In the genomic region with DNA sequence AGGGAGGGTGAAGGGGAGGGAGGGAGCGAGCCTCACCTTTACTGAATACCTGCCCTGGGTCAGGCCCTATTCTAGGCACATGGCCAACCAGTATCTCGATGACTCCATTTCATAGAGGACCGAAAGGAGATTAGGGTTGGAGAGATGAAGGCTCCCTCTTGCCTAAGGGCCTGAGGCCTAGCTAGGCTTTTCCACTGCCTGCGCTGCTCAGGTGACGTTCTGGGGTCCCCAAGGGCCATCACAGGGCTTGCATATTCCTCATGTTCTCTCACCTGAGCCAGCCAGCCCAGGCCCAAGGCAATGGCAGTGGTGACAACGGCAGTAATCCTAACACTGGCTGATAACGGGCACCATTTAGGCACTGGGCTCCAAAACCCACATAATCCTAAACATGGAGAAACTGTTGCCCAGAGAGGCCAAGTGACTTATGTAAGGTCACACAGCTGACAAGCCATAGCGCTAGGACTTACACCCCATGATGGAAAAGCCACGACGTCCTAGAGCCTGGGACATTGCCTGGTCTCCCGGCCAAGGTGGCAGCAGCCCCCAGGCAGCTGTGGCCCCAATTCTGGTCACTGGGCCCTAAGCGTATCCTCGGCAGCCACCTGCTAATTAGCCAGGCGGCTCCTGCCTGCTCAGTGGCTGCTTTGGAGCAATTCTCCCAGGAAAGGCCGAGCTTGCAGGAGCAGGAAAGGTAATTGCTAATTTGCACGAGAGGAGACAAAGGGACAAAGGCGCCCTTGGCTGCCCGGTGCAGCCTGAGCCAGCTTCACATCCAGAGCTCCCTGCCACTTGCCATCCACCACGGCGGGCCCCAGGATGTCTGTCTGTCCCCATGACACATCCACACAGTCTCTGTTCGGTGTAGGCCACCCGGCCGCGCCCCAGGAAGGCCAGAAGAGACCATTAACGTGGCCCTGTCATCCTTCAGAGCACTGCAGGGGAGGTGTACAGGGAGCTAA, we compare ENCODE assay signal across 16 cellular contexts. TPM values are rescaled to one million over a fixed set of nuclear protein-coding genes. Genes with fewer than 3 reads are reported as not detected.
DNase-seq lines count a peak whose midpoint lies in the region; ATAC-seq and TF ChIP-seq lines count a peak whose summit lies in the region.
"Had no signal": no experiment of that assay in that cellular context is flagged by ENCODE, and none has a peak within 500 bp of the region (broad histone marks: within the 10 kb centered on the region; RNA-seq: fewer than 3 reads in every experiment).

No MANE protein-coding gene starts in this region.

- H3K4me3 Mint-ChIP-seq in stimulated activated naive CD8-positive, alpha-beta T cell treated with anti-CD3 and anti-CD28 coated beads, Interleukin-15, amount 100 ng/mL, for 72 hours, result no peak overlapping the region
- no peak overlapping the region for H3K4me3 Mint-ChIP-seq in chondrocyte (ENCODE audit: unreplicated experiment)
- H3K4me3 Mint-ChIP-seq: activated CD4-positive, alpha-beta T cell treated with anti-CD3 and anti-CD28 coated beads, Interleukin-2, amount 10 ng/mL, durations not matched to agents 24 days and 14 days; IgD-negative memory B cell had no signal

- H3K27me3 ChIP-seq in dorsolateral prefrontal cortex, result no peaks in the 10 kb centered on the region
- H3K27me3 ChIP-seq: BLaER1 had no signal

- no peaks in the 10 kb centered on the region for H3K27me3 Mint-ChIP-seq in stimulated activated naive CD8-positive, alpha-beta T cell treated with anti-CD3 and anti-CD28 coated beads, Interleukin-15, amount 100 ng/mL, for 72 hours
- H3K27me3 Mint-ChIP-seq in chondrocyte (ENCODE audit: low read depth), result no peaks in the 10 kb centered on the region
- H3K27me3 Mint-ChIP-seq: activated CD4-positive, alpha-beta T cell treated with anti-CD3 and anti-CD28 coated beads, Interleukin-2, amount 10 ng/mL, durations not matched to agents 24 days and 14 days; IgD-negative memory B cell had no signal

- peaks cover 56% of the 10 kb centered on the region for H3K4me1 Mint-ChIP-seq in stimulated activated naive CD8-positive, alpha-beta T cell treated with anti-CD3 and anti-CD28 coated beads, Interleukin-15, amount 100 ng/mL, for 72 hours
- H3K4me1 Mint-ChIP-seq in chondrocyte (ENCODE audit: low read depth), result peaks cover 39% of the 10 kb centered on the region

- H3K4me3 ChIP-seq in dorsolateral prefrontal cortex, result no peak overlapping the region
- H3K4me3 ChIP-seq: BLaER1, HAP-1, thoracic aorta had no signal

- peak overlapping the region in 38 of 59 donors; percentile 0 to 79 (median 55) for H3K27ac ChIP-seq in dorsolateral prefrontal cortex
- H3K27ac ChIP-seq: BLaER1, thoracic aorta had no signal

- intact Hi-C loops in dorsolateral prefrontal cortex (cut with DNase I), result no loop called here

- peak; percentile 9 for ATAC-seq in stimulated activated naive CD8-positive, alpha-beta T cell treated with anti-CD3 and anti-CD28 coated beads, Interleukin-15, amount 100 ng/mL, for 72 hours
- no peak for ATAC-seq in HG03520 (IDR thresholded peaks at IDR 0.05; ENCODE audit: unreplicated experiment)
- ATAC-seq in HG02885 (IDR thresholded peaks at IDR 0.05; ENCODE audit: poor library complexity, unreplicated experiment), result no peak

- H3K9me3 Mint-ChIP-seq in stimulated activated naive CD8-positive, alpha-beta T cell treated with anti-CD3 and anti-CD28 coated beads, Interleukin-15, amount 100 ng/mL, for 72 hours, result no peaks in the 10 kb centered on the region
- H3K9me3 Mint-ChIP-seq in chondrocyte (ENCODE audit: low read depth), result no peaks in the 10 kb centered on the region
- H3K9me3 Mint-ChIP-seq: activated CD4-positive, alpha-beta T cell treated with anti-CD3 and anti-CD28 coated beads, Interleukin-2, amount 10 ng/mL, durations not matched to agents 24 days and 14 days; IgD-negative memory B cell had no signal

- H3K36me3 Mint-ChIP-seq in chondrocyte (ENCODE audit: low read depth), result no peaks in the 10 kb centered on the region
- H3K36me3 Mint-ChIP-seq: IgD-negative memory B cell had no signal

- peak; percentile 59 for DNase-seq in NCI-H345 (lab: John Stamatoyannopoulos, UW)
- no peak for DNase-seq in NCI-H345 treated with DMSO at 0.1 percent for 48 hours (lab: John Stamatoyannopoulos, UW; ENCODE audit: unreplicated experiment)
- DNase-seq in NCI-H2081 treated with DMSO at 0.1 percent for 48 hours (lab: John Stamatoyannopoulos, UW), result peak; percentile 42
- no peak for DNase-seq in dorsolateral prefrontal cortex
- no peak for DNase-seq in stimulated activated naive CD8-positive, alpha-beta T cell treated with anti-CD3 and anti-CD28 coated beads, Interleukin-15, amount 100 ng/mL, for 72 hours
- no peak for DNase-seq in chondrocyte (ENCODE audit: low spot score)
- DNase-seq: activated CD4-positive, alpha-beta T cell treated with anti-CD3 and anti-CD28 coated beads, Interleukin-2, amount 10 ng/mL, durations not matched to agents 24 days and 14 days; cerebellar nuclear complex; effector memory CD4-positive, alpha-beta T cell; RPMI8226 had no signal

- H3K27ac Mint-ChIP-seq in stimulated activated naive CD8-positive, alpha-beta T cell treated with anti-CD3 and anti-CD28 coated beads, Interleukin-15, amount 100 ng/mL, for 72 hours, result peak overlapping the region in 1 of 2 donors; percentile 15
- H3K27ac Mint-ChIP-seq in chondrocyte (ENCODE audit: unreplicated experiment), result no peak overlapping the region
- H3K27ac Mint-ChIP-seq: activated CD4-positive, alpha-beta T cell treated with anti-CD3 and anti-CD28 coated beads, Interleukin-2, amount 10 ng/mL, durations not matched to agents 24 days and 14 days had no signal

- TF ChIP-seq CTCF in dorsolateral prefrontal cortex (IDR thresholded peaks at IDR 0.05 in 54 of 56, conservative IDR thresholded peaks at IDR 0.05 in 2 of 56; ENCODE audit: low read depth in 1 of 56, partially characterized antibody in 56 of 56) (no peak), chondrocyte (IDR thresholded peaks at IDR 0.05) (no peak)

RNA-seq across cellular contexts. Expression of gene NOL4L, which starts 21.5 kb away (rescaled TPM):
- total RNA-seq in dorsolateral prefrontal cortex (10 to 100 TPM; 29.4 to 56.2 (median 42.8) TPM), chondrocyte (37.7 to 42.7 TPM (median 40.0 TPM) in 3 replicates)

Comparison
In these comparisons a context has a peak if more than half of its experiments do, and no peak if none do; other contexts are left out.
1. DNase-seq: peak in NCI-H345 (single experiment) and NCI-H2081 treated with DMSO at 0.1 percent for 48 hours (single experiment); none in NCI-H345 treated with DMSO at 0.1 percent for 48 hours (single experiment), dorsolateral prefrontal cortex (0 of 10), stimulated activated naive CD8-positive, alpha-beta T cell treated with anti-CD3 and anti-CD28 coated beads, Interleukin-15, amount 100 ng/mL, for 72 hours (0 of 2) and chondrocyte (single experiment).